ENCODE assay signal across 12 cellular contexts in genomic region chr7:17855202-17855601, GRCh38.
"Had no signal": no experiment of that assay in that cellular context is flagged by ENCODE, and none has a peak within 500 bp of the region (broad histone marks: within the 10 kb centered on the region; RNA-seq: fewer than 3 reads in every experiment).

No MANE protein-coding gene starts in this region.

- DNase-seq: activated B cell treated with CpG ODN at 0.5 μM for 24 hours; activated CD8-positive, alpha-beta memory T cell treated with anti-CD3 and anti-CD28 coated beads, Interleukin-2, amount 50 U/mL, for 4 hours; activated naive CD4-positive, alpha-beta T cell treated with anti-CD3 and anti-CD28 coated beads, Interleukin-2, amount 50 U/mL, for 16 hours; endodermal cell; erythroblast; gastrocnemius medialis; heart right ventricle; stimulated activated CD4-positive, alpha-beta T cell treated with anti-CD3 and anti-CD28 coated beads, Interleukin-12 subunit alpha, Interleukin-12 subunit beta, amount 100 ng/mL, for 4 hours; tibial artery; uterus had no signal

- H3K27me3 Mint-ChIP-seq: activated B cell treated with CpG ODN at 0.5 μM for 24 hours; stimulated activated memory B cell treated with anti-CD40 and anti-IgM and Interleukin-4, amounts not matched to agents 10 μg/mL and 1 μg/mL and 100 μg/mL, for 72 hours had no signal

- H3K4me3 Mint-ChIP-seq: activated B cell treated with CpG ODN at 0.5 μM for 24 hours; endodermal cell; neural crest cell; stimulated activated memory B cell treated with anti-CD40 and anti-IgM and Interleukin-4, amounts not matched to agents 10 μg/mL and 1 μg/mL and 100 μg/mL, for 72 hours had no signal

- H3K4me1 Mint-ChIP-seq: activated B cell treated with CpG ODN at 0.5 μM for 24 hours, endodermal cell, neural crest cell had no signal

- H3K27ac Mint-ChIP-seq: activated B cell treated with CpG ODN at 0.5 μM for 24 hours; endodermal cell; stimulated activated memory B cell treated with anti-CD40 and anti-IgM and Interleukin-4, amounts not matched to agents 10 μg/mL and 1 μg/mL and 100 μg/mL, for 72 hours had no signal

- ATAC-seq: gastrocnemius medialis; heart right ventricle; stimulated activated memory B cell treated with anti-CD40 and anti-IgM and Interleukin-4, amounts not matched to agents 10 μg/mL and 1 μg/mL and 100 μg/mL, for 72 hours had no signal
